8 cellular contexts compared by ENCODE assay signal in genomic region chr10:62373639-62373994, GRCh38. TPM values are rescaled to one million over a fixed set of nuclear protein-coding genes. Genes with fewer than 3 reads are reported as not detected.
DNase-seq lines count a peak whose midpoint lies in the region; ATAC-seq, FAIRE-seq and TF ChIP-seq lines count a peak whose summit lies in the region.

No MANE protein-coding gene starts in this region.

- H3K27me3 ChIP-seq in HepG2 (ENCODE audit: control insufficient read depth in 1 of 2, insufficient read depth in 2 of 2, low read length in 2 of 2), result peaks cover 4 to 45% of the 10 kb centered on the region in 2 experiments; a peak in 4 of 5 replicates
- H3K27me3 ChIP-seq in right lobe of liver, result no peaks in the 10 kb centered on the region
- H3K27me3 ChIP-seq in mononuclear cell (ENCODE audit: insufficient read depth, low read length), result peaks cover 40% of the 10 kb centered on the region
- H3K27me3 ChIP-seq in aorta (ENCODE audit: control insufficient read depth in 1 of 2, insufficient read depth in 2 of 2, low read length in 1 of 2), result no peaks in the 10 kb centered on the region
- H3K27me3 ChIP-seq in thyroid gland, result no peaks in the 10 kb centered on the region

- H3K36me3 ChIP-seq in HepG2 (replicated peaks in 1 of 2; ENCODE audit: control insufficient read depth in 1 of 2, insufficient read depth in 2 of 2, low read length in 2 of 2) (no peaks in the 10 kb centered on the region), right lobe of liver (no peaks in the 10 kb centered on the region), aorta (ENCODE audit: control insufficient read depth in 1 of 2, insufficient read depth in 2 of 2, low read length in 1 of 2) (no peaks in the 10 kb centered on the region), thyroid gland (no peaks in the 10 kb centered on the region)

- WGBS in HepG2 (ENCODE audit: low lambda C conversion rate), result 29% methylated on average over 8 of the region's 8 CpGs
- WGBS in right lobe of liver (ENCODE audit: insufficient coverage, low coverage, low lambda C conversion rate, missing lambda C conversion rate), result 21% methylated on average over 8 of the region's 8 CpGs
- 9 to 12% methylated on average over 8 of the region's 8 CpGs for WGBS in aorta, 2 donors
- WGBS in thyroid gland, 2 donors, result 30 to 33% methylated on average over 7 to 8 of the region's 8 CpGs

- ATAC-seq in HepG2 (no peak), right lobe of liver (no peak), aorta (ENCODE audit: low FRiP score) (peak; percentile 59), GM18498 (IDR thresholded peaks at IDR 0.05; ENCODE audit: unreplicated experiment) (no peak)

- H3K9me3 ChIP-seq in HepG2 (ENCODE audit: low read length) (no peaks in the 10 kb centered on the region), right lobe of liver (no peaks in the 10 kb centered on the region), mononuclear cell (ENCODE audit: low read depth, low read length) (no peaks in the 10 kb centered on the region), aorta (ENCODE audit: control insufficient read depth, low read length) (no peaks in the 10 kb centered on the region), thyroid gland (no peaks in the 10 kb centered on the region)

- in situ Hi-C loops in HepG2 (cut with HindIII; ENCODE audit: extremely low pct_ligation_motif_present, low pct_unique_long_range_greater_than_20kb), result no loop called here

- H3K4me3 ChIP-seq in HepG2 (replicated peaks in 1 of 3; ENCODE audit: insufficient read depth in 1 of 3, low read depth in 2 of 3, low read length in 3 of 3) (peak overlapping the region in 1 of 3 experiments; percentile 59; a peak in 1 of 6 replicates), right lobe of liver (peak overlapping the region in 1 of 3 donors; percentile 35), coronary artery (peak overlapping the region; percentile 79), mononuclear cell (ENCODE audit: low read length) (peak overlapping the region; percentile 29), aorta (ENCODE audit: low read length in 2 of 2) (peak overlapping the region in 1 of 2 donors; percentile 84), thyroid gland (replicated peaks in 1 of 3) (peak overlapping the region in 1 of 3 donors; percentile 42)

- H3K27ac ChIP-seq in HepG2 (ENCODE audit: extremely low read length, insufficient read depth, low read length) (no peak overlapping the region), right lobe of liver (no peak overlapping the region), coronary artery (peak overlapping the region; percentile 22 to 74), aorta (ENCODE audit: low read depth in 1 of 2, low read length in 2 of 2) (no peak overlapping the region), thyroid gland (no peak overlapping the region)

- no peak for FAIRE-seq in HepG2 (lab: Jason Lieb, UNC)

- TF ChIP-seq RAD21 in HepG2 (CRISPR knock-in tag; IDR thresholded peaks at IDR 0.05), result no peak

- TF ChIP-seq CTCF in HepG2 (CRISPR knock-in tag; IDR thresholded peaks at IDR 0.05) (no peak), right lobe of liver (IDR thresholded peaks at IDR 0.05) (no peak), coronary artery (IDR thresholded peaks at IDR 0.05) (no peak), thyroid gland (IDR thresholded peaks at IDR 0.05) (no peak)

- H3K9ac ChIP-seq in HepG2 (ENCODE audit: insufficient read depth, low read depth, low read length), result no peak overlapping the region

- TF ChIP-seq POLR2A in HepG2 (IDR thresholded peaks at IDR 0.05; ENCODE audit: insufficient read depth in 1 of 2, low read depth in 2 of 2, low read length in 2 of 2), result no peak
- no peak for TF ChIP-seq POLR2A in right lobe of liver (IDR thresholded peaks at IDR 0.05)
- TF ChIP-seq POLR2A in thyroid gland (IDR thresholded peaks at IDR 0.05), result no peak

- no peaks in the 10 kb centered on the region for H3K79me2 ChIP-seq in HepG2 (ENCODE audit: insufficient read depth, low read length)

- H3K4me1 ChIP-seq in HepG2 (ENCODE audit: insufficient read depth, low read length) (no peaks in the 10 kb centered on the region), right lobe of liver (no peaks in the 10 kb centered on the region), mononuclear cell (ENCODE audit: insufficient read depth, low read length) (peaks cover 11% of the 10 kb centered on the region), aorta (ENCODE audit: control insufficient read depth in 1 of 2, insufficient read depth in 2 of 2, low read length in 2 of 2) (no peaks in the 10 kb centered on the region), thyroid gland (peaks cover 4 to 7% of the 10 kb centered on the region in 2 donors)

- intact Hi-C loops in HepG2 (cut with micrococcal nuclease; ENCODE audit: unreplicated experiment), result loop anchor here (5.0 kb wide), 1 partner anchor 106 kb away; the partner anchor contains the start of gene RTKN2
- intact Hi-C loops in right lobe of liver (cut with DNase I), result no loop called here
- intact Hi-C loops in aorta (cut with DNase I), result loop anchor here in 1 of 2 donors (5.0 kb wide), 1 partner anchor 59 kb away; no protein-coding TSS in a partner anchor
- intact Hi-C loops in thyroid gland (cut with DNase I), result no loop called here

- TF ChIP-seq EP300 in HepG2 (IDR thresholded peaks at IDR 0.05; ENCODE audit: low read depth in 2 of 2, low read length in 2 of 2) (no peak), HepG2 (CRISPR knock-in tag; IDR thresholded peaks at IDR 0.05; ENCODE audit: borderline replicate concordance) (no peak)

- DNase-seq in HepG2 (ENCODE audit: low spot score) (no peak), right lobe of liver (no peak), coronary artery (ENCODE audit: low spot score) (no peak), aorta (no peak), thyroid gland (no peak)
- DNase-seq in effector CD4-positive, alpha-beta T cell, result no peak

- CTCF ChIA-PET in HepG2 (lab: Yijun Ruan, JAX; ENCODE audit: low intra/inter-chr PET ratio, low total read pairs), result no interaction called here

- no peak overlapping the region for H2AFZ ChIP-seq in HepG2 (ENCODE audit: low read length)

- H3K4me2 ChIP-seq in HepG2 (ENCODE audit: low read depth, low read length), result peak overlapping the region; percentile 61

- POLR2A ChIA-PET in HepG2 (lab: Yijun Ruan, JAX), result interaction anchor here (0.7 kb wide), 1 partner anchor 280 kb away, joined by 3 read pairs; no protein-coding TSS in a partner anchor

- H4K20me1 ChIP-seq in HepG2 (ENCODE audit: insufficient read depth, low read length), result no peaks in the 10 kb centered on the region

- BruUV-seq in HepG2 (replicated peaks; lab: Mats Ljungman, UMichigan), result no TSS peak

TF ChIP-seq in HepG2, 621 proteins besides CTCF, POLR2A, EP300 and RAD21:
- peak; percentile 86; the same call in 1 of the 2 replicates for TF ChIP-seq EZH2 (conservative IDR thresholded peaks at IDR 0.05; ENCODE audit: low read depth, low read length)
- TF ChIP-seq, protein P1, sequence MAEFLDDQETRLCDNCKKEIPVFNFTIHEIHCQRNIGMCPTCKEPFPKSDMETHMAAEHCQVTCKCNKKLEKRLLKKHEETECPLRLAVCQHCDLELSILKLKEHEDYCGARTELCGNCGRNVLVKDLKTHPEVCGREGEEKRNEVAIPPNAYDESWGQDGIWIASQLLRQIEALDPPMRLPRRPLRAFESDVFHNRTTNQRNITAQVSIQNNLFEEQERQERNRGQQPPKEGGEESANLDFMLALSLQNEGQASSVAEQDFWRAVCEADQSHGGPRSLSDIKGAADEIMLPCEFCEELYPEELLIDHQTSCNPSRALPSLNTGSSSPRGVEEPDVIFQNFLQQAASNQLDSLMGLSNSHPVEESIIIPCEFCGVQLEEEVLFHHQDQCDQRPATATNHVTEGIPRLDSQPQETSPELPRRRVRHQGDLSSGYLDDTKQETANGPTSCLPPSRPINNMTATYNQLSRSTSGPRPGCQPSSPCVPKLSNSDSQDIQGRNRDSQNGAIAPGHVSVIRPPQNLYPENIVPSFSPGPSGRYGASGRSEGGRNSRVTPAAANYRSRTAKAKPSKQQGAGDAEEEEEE (CRISPR knock-in tag; IDR thresholded peaks at IDR 0.05; ENCODE audit: borderline replicate concordance), result no peak
TF ChIP-seq in HepG2: peak in this region for 1.

RNA-seq across cellular contexts. Expression of gene ZNF365, which starts 0.6 kb away (rescaled TPM):
- total RNA-seq in HepG2 (2016; rRNA removed; fragmentation: Illumina TruSeq; extraction: Trizol) (not detected in 2 replicates), right lobe of liver (under 1 TPM in 1 of 6 experiments, not detected in 5; 0.06 TPM), mononuclear cell (1.5 TPM), aorta (1 to 10 TPM; 1.1 to 2.4 TPM), thyroid gland (1 to 10 TPM in 1 of 4 donors, under 1 TPM in 1, not detected in 2; 0.63 to 1.2 TPM)
- total RNA-seq in HepG2 (2016; cell fraction: cytosol; rRNA removed; fragmentation: Illumina TruSeq; extraction: Trizol; ENCODE audit: low read depth), result not detected in 2 replicates
- total RNA-seq in HepG2 (2016; cell fraction: insoluble cytoplasmic fraction; rRNA removed; fragmentation: Illumina TruSeq; extraction: Trizol), result not detected in 2 replicates
- total RNA-seq in HepG2 (2016; cell fraction: membrane; rRNA removed; fragmentation: Illumina TruSeq; extraction: Trizol), result not detected in 2 replicates
- not detected in 2 replicates for total RNA-seq in HepG2 (2016; cell fraction: nucleus; rRNA removed; fragmentation: Illumina TruSeq; extraction: Trizol)
- polyA plus RNA-seq in HepG2 (2011; rRNA removed) (not detected in 2 replicates), aorta (1 to 10 TPM in 1 of 2 donors, under 1 TPM in 1; 0.87 to 1.3 TPM)
- not detected in 2 replicates for polyA plus RNA-seq in HepG2 (2011; cell fraction: cytosol; rRNA removed)
- polyA plus RNA-seq in HepG2 (2011; cell fraction: nucleus; rRNA removed), result not detected in 2 replicates
- not detected in 2 replicates for polyA plus RNA-seq in HepG2 (2012)
- not detected in 2 replicates for polyA plus RNA-seq in HepG2 (2016; cell fraction: cytosol; fragmentation: Illumina TruSeq; extraction: Trizol; ENCODE audit: low read depth)
- not detected in 2 replicates for polyA plus RNA-seq in HepG2 (2016; cell fraction: insoluble cytoplasmic fraction; fragmentation: Illumina TruSeq; extraction: Trizol; ENCODE audit: low read depth)
- polyA plus RNA-seq in HepG2 (2016; cell fraction: membrane; fragmentation: Illumina TruSeq; extraction: Trizol; ENCODE audit: low read depth), result not detected in 2 replicates
- not detected in 2 replicates for polyA plus RNA-seq in HepG2 (2016; cell fraction: nucleus; fragmentation: Illumina TruSeq; extraction: Trizol; ENCODE audit: insufficient read depth, low read depth)
- polyA minus RNA-seq in HepG2 (2011; rRNA and poly(A)+ RNA removed; ENCODE audit: low replicate concordance), result not detected in 2 replicates
- polyA minus RNA-seq in HepG2 (2011; cell fraction: cytosol; rRNA and poly(A)+ RNA removed), result not detected in 2 replicates
- not detected in 2 replicates for polyA minus RNA-seq in HepG2 (2011; cell fraction: nucleus; rRNA and poly(A)+ RNA removed)

Comparison
In these comparisons a context has a peak if more than half of its experiments do, and no peak if none do; other contexts are left out.
1. H3K27ac ChIP-seq: peak in coronary artery (2 of 2); none in HepG2 (single experiment), right lobe of liver (0 of 3), aorta (0 of 2) and thyroid gland (0 of 3).